ENCODE assay signal across 11 cellular contexts in the genomic region with DNA sequence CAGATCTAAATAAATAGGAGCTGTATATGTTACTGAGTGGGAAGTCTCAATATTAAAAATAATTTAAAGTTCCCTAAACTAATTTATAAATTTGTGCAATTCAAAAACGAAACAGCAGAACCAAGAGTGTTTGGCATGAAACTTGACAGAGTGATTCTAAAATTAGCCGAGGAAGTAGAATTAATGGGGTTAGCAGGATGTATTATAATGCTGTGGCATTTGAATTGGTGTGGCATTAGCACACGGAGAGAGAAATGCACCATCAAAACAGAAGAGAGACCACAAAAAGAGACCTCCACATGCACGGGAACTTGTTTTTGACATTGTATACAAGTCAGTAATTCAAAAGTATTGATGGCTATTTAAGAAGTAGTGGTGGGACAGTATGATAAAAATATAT.
DNase-seq lines count a peak whose midpoint lies in the region; ATAC-seq and TF ChIP-seq lines count a peak whose summit lies in the region.
"Had no signal": no experiment of that assay in that cellular context is flagged by ENCODE, and none has a peak within 500 bp of the region (broad histone marks: within the 10 kb centered on the region; RNA-seq: fewer than 3 reads in every experiment).

No MANE protein-coding gene starts in this region.

- ATAC-seq in DND-41 (ENCODE audit: insufficient read depth, low read depth) = peak; percentile 59
- peak; percentile 63 for ATAC-seq in GM19397 (IDR thresholded peaks at IDR 0.05; ENCODE audit: unreplicated experiment)
- peak; percentile 62 for ATAC-seq in HG03280 (IDR thresholded peaks at IDR 0.05; ENCODE audit: unreplicated experiment)
- peak; percentile 70 for ATAC-seq in activated naive CD8-positive, alpha-beta T cell treated with anti-CD3 and anti-CD28 coated beads, Interleukin-2, amount 10 ng/mL, durations not matched to agents 7 days and 5 days (ENCODE audit: low read depth)
- ATAC-seq: left lobe of liver had no signal

- H3K4me1 ChIP-seq in DND-41 (ENCODE audit: insufficient read depth, low read length) (no peaks in the 10 kb centered on the region), breast epithelium (no peaks in the 10 kb centered on the region), HAP-1 (no peaks in the 10 kb centered on the region)
- H3K4me1 ChIP-seq: uterus had no signal

- H3K4me2 ChIP-seq in DND-41 (ENCODE audit: insufficient read depth, low read length) = no peak overlapping the region

- peaks cover 8% of the 10 kb centered on the region for H3K4me1 Mint-ChIP-seq in activated naive CD8-positive, alpha-beta T cell treated with anti-CD3 and anti-CD28 coated beads, Interleukin-2, amount 10 ng/mL, durations not matched to agents 7 days and 5 days

- TF ChIP-seq POLR2A in breast epithelium (IDR thresholded peaks at IDR 0.05) = no peak

- no peaks in the 10 kb centered on the region for H3K9me3 ChIP-seq in DND-41 (ENCODE audit: insufficient read depth, low read length, severe bottlenecking)
- no peaks in the 10 kb centered on the region for H3K9me3 ChIP-seq in breast epithelium
- no peaks in the 10 kb centered on the region for H3K9me3 ChIP-seq in HAP-1
- H3K9me3 ChIP-seq: uterus had no signal

- no peak for TF ChIP-seq CTCF in DND-41 (IDR thresholded peaks at IDR 0.05; ENCODE audit: borderline replicate concordance, extremely low read depth, low read length, poor library complexity, severe bottlenecking)
- no peak for TF ChIP-seq CTCF in breast epithelium (IDR thresholded peaks at IDR 0.05)

- no peaks in the 10 kb centered on the region for H4K20me1 ChIP-seq in DND-41 (ENCODE audit: insufficient read depth, low read length)

- no peak overlapping the region for H3K4me3 ChIP-seq in DND-41 (ENCODE audit: low read depth in 1 of 2, low read length in 2 of 2)
- no peak overlapping the region for H3K4me3 ChIP-seq in breast epithelium
- no peak overlapping the region for H3K4me3 ChIP-seq in HAP-1
- H3K4me3 ChIP-seq: uterus had no signal

- H3K27me3 ChIP-seq in DND-41 (ENCODE audit: insufficient read depth, low read length, poor library complexity) (no peaks in the 10 kb centered on the region), breast epithelium (no peaks in the 10 kb centered on the region), HAP-1 (ENCODE audit: low read depth) (no peaks in the 10 kb centered on the region)
- H3K27me3 ChIP-seq: uterus had no signal

- H3K4me3 Mint-ChIP-seq in activated naive CD8-positive, alpha-beta T cell treated with anti-CD3 and anti-CD28 coated beads, Interleukin-2, amount 10 ng/mL, durations not matched to agents 7 days and 5 days = peak overlapping the region; percentile 41

- POLR2A ChIA-PET in activated naive CD8-positive, alpha-beta T cell treated with anti-CD3 and anti-CD28 coated beads, Interleukin-2, amount 10 ng/mL, durations not matched to agents 7 days and 5 days (lab: Charles Lee) = no interaction called here

- H3K27me3 Mint-ChIP-seq in activated naive CD8-positive, alpha-beta T cell treated with anti-CD3 and anti-CD28 coated beads, Interleukin-2, amount 10 ng/mL, durations not matched to agents 7 days and 5 days = no peaks in the 10 kb centered on the region

- H3K9me3 Mint-ChIP-seq in activated naive CD8-positive, alpha-beta T cell treated with anti-CD3 and anti-CD28 coated beads, Interleukin-2, amount 10 ng/mL, durations not matched to agents 7 days and 5 days = no peaks in the 10 kb centered on the region

- H3K36me3 Mint-ChIP-seq in activated naive CD8-positive, alpha-beta T cell treated with anti-CD3 and anti-CD28 coated beads, Interleukin-2, amount 10 ng/mL, durations not matched to agents 7 days and 5 days = no peaks in the 10 kb centered on the region

- no peak overlapping the region for H3K9ac ChIP-seq in DND-41 (ENCODE audit: low read depth, low read length)

- no peak overlapping the region for H2AFZ ChIP-seq in DND-41 (ENCODE audit: low read depth, low read length)

- H3K27ac ChIP-seq in DND-41 (ENCODE audit: low read length) (no peak overlapping the region), breast epithelium (no peak overlapping the region)
- H3K27ac ChIP-seq: uterus had no signal

- peak overlapping the region; percentile 46 for H3K27ac Mint-ChIP-seq in activated naive CD8-positive, alpha-beta T cell treated with anti-CD3 and anti-CD28 coated beads, Interleukin-2, amount 10 ng/mL, durations not matched to agents 7 days and 5 days

- DNase-seq in DND-41 (no peak), breast epithelium (ENCODE audit: low spot score in 2 of 2) (no peak), GM19240 (ENCODE audit: insufficient read length, low spot score) (no peak), SW 1271 (lab: John Stamatoyannopoulos, UW) (no peak), HAP-1 (ENCODE audit: low spot score in 2 of 2) (no peak)
- DNase-seq in activated naive CD8-positive, alpha-beta T cell treated with anti-CD3 and anti-CD28 coated beads, Interleukin-2, amount 10 ng/mL, durations not matched to agents 7 days and 5 days = no peak
- DNase-seq: activated T-cell treated with anti-CD3 and anti-CD28 coated beads, Interleukin-2, amount 50 U/mL, for 1 hour; uterus had no signal

- H3K79me2 ChIP-seq in DND-41 (ENCODE audit: insufficient read depth, low read length) = no peaks in the 10 kb centered on the region

- H3K36me3 ChIP-seq in DND-41 (ENCODE audit: insufficient read depth, low read length) (no peaks in the 10 kb centered on the region), breast epithelium (no peaks in the 10 kb centered on the region), HAP-1 (replicated peaks) (no peaks in the 10 kb centered on the region)
- H3K36me3 ChIP-seq: uterus had no signal

- intact Hi-C loops in breast epithelium (cut with DNase I; ENCODE audit: low total_unique reads) = no loop called here

- in situ Hi-C loops in HAP-1 (cut with MboI; ENCODE audit: low sequenced_read_pairs) = no loop called here
